ENCODE assay signal across 8 cellular contexts in the genomic region with DNA sequence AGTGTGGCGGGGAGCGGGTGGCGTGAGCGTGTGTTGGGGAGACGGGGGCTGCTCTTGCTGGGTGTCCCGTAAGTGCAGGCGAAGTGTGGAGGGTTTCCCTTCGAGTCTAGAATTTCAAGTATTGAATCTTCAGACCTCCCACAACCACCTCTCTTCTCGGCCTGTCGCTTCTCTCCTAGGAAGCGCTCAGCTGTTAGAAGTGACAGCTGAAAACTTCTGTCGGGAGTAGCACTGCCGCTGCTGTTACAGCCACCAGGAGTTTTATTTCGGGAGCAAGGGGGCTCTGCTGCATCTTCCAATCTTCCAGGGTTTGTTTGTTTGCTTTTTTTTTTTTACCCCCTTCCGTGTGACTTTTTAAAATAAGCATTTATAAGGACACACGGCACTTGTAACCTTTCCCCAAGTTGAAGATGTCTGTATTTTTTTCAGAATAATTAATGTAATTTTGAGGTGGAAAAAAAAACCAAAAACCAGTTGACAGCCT. TPM values are rescaled to one million over a fixed set of nuclear protein-coding genes. Genes with fewer than 3 reads are reported as not detected.
DNase-seq lines count a peak whose midpoint lies in the region; ATAC-seq and TF ChIP-seq lines count a peak whose summit lies in the region.

No MANE protein-coding gene starts in this region.

- no peaks in the 10 kb centered on the region for H3K9me3 ChIP-seq in neutrophil

- peak overlapping the region; percentile 100 for H3K27ac Mint-ChIP-seq in activated CD4-positive, alpha-beta T cell treated with anti-CD3 and anti-CD28 coated beads, Interleukin-2, amount 10 ng/mL, durations not matched to agents 24 days and 14 days
- H3K27ac Mint-ChIP-seq in activated B cell treated with CpG ODN at 0.5 μM for 24 hours = peak overlapping the region; percentile 98

- intact Hi-C loops in activated CD4-positive, alpha-beta T cell treated with anti-CD3 and anti-CD28 coated beads, Interleukin-2, amount 10 ng/mL, durations not matched to agents 24 days and 14 days (cut with micrococcal nuclease) = loop anchor here (5.0 to 10.0 kb wide), 3 partner anchors 49 to 736 kb away; partner anchors contain the start of genes CLTC, PRR11 and SKA2
- intact Hi-C loops in activated B cell treated with CpG ODN at 0.5 μM for 24 hours (cut with micrococcal nuclease) = loop anchor here (1.0 to 5.0 kb wide), 7 partner anchors 57 to 1375 kb away; partner anchors contain the start of genes CLTC, PPM1D, PTRH2 and RNFT1

- peak overlapping the region; percentile 100 for H3K4me3 Mint-ChIP-seq in activated CD4-positive, alpha-beta T cell treated with anti-CD3 and anti-CD28 coated beads, Interleukin-2, amount 10 ng/mL, durations not matched to agents 24 days and 14 days
- H3K4me3 Mint-ChIP-seq in activated B cell treated with CpG ODN at 0.5 μM for 24 hours = peak overlapping the region; percentile 99

- peak overlapping the region; percentile 82 for H3K27ac ChIP-seq in neutrophil

- peaks cover 17% of the 10 kb centered on the region for H3K36me3 Mint-ChIP-seq in activated CD4-positive, alpha-beta T cell treated with anti-CD3 and anti-CD28 coated beads, Interleukin-2, amount 10 ng/mL, durations not matched to agents 24 days and 14 days (ENCODE audit: low read depth)
- H3K36me3 Mint-ChIP-seq in activated B cell treated with CpG ODN at 0.5 μM for 24 hours (ENCODE audit: low read depth) = peaks cover 25% of the 10 kb centered on the region

- CTCF ChIA-PET in activated B cell treated with CpG ODN at 0.5 μM for 24 hours (lab: Charles Lee) = interaction anchor here (1.1 to 1.5 kb wide), 3 partner anchors 20 to 141 kb away, joined by 3 to 5 read pairs (median 4); no protein-coding TSS in a partner anchor

- peaks cover 3% of the 10 kb centered on the region for H3K27me3 Mint-ChIP-seq in activated CD4-positive, alpha-beta T cell treated with anti-CD3 and anti-CD28 coated beads, Interleukin-2, amount 10 ng/mL, durations not matched to agents 24 days and 14 days
- H3K27me3 Mint-ChIP-seq in activated B cell treated with CpG ODN at 0.5 μM for 24 hours = no peaks in the 10 kb centered on the region

- TF ChIP-seq CTCF in activated B cell treated with CpG ODN at 0.5 μM for 24 hours (IDR thresholded peaks at IDR 0.05) (no peak), foreskin fibroblast (IDR thresholded peaks at IDR 0.05; ENCODE audit: low read depth, low read length) (no peak), neutrophil (IDR thresholded peaks at IDR 0.05) (no peak)

- H3K4me1 Mint-ChIP-seq in activated CD4-positive, alpha-beta T cell treated with anti-CD3 and anti-CD28 coated beads, Interleukin-2, amount 10 ng/mL, durations not matched to agents 24 days and 14 days = peaks cover 37% of the 10 kb centered on the region
- H3K4me1 Mint-ChIP-seq in activated B cell treated with CpG ODN at 0.5 μM for 24 hours = peaks cover 43% of the 10 kb centered on the region

- H3K4me1 ChIP-seq in neutrophil (ENCODE audit: control insufficient read depth in 1 of 2, insufficient read depth in 1 of 2, low read depth in 1 of 2, low read length in 1 of 2) = peaks cover 22 to 26% of the 10 kb centered on the region in 2 experiments

- no peaks in the 10 kb centered on the region for H3K9me3 Mint-ChIP-seq in activated CD4-positive, alpha-beta T cell treated with anti-CD3 and anti-CD28 coated beads, Interleukin-2, amount 10 ng/mL, durations not matched to agents 24 days and 14 days
- H3K9me3 Mint-ChIP-seq in activated B cell treated with CpG ODN at 0.5 μM for 24 hours = no peaks in the 10 kb centered on the region

- peaks cover under 1% of the 10 kb centered on the region for H3K36me3 ChIP-seq in neutrophil

- POLR2A ChIA-PET in activated B cell treated with CpG ODN at 0.5 μM for 24 hours (lab: Charles Lee) = interaction anchor here (0.6 to 2.6 kb wide), 15 partner anchors 34 to 1262 kb away, joined by 3 to 13 read pairs (median 5); partner anchors contain the start of genes CLTC, PTRH2, RNFT1 and VMP1

- peak; percentile 3 for ATAC-seq in activated B cell treated with CpG ODN at 0.5 μM for 24 hours (ENCODE audit: low read depth)
- ATAC-seq in GM19397 (IDR thresholded peaks at IDR 0.05; ENCODE audit: unreplicated experiment) = no peak
- no peak for ATAC-seq in GM18520 (IDR thresholded peaks at IDR 0.05; ENCODE audit: unreplicated experiment)

- DNase-seq in activated CD4-positive, alpha-beta T cell treated with anti-CD3 and anti-CD28 coated beads, Interleukin-2, amount 10 ng/mL, durations not matched to agents 24 days and 14 days = no peak
- DNase-seq in activated CD4-positive, alpha-beta T cell treated with anti-CD3 and anti-CD28 coated beads for 1 hour = no peak
- DNase-seq in HPDE6-E6E7 (ENCODE audit: extremely low spot score) (peak; percentile 28), activated B cell treated with CpG ODN at 0.5 μM for 24 hours (no peak), foreskin fibroblast (peak in 1 of 2 donors; percentile 33)

- H3K4me3 ChIP-seq in foreskin fibroblast (ENCODE audit: low read depth in 1 of 2, low read length in 2 of 2) (peak overlapping the region; percentile 64 to 69), neutrophil (ENCODE audit: low read depth in 1 of 2, low read length in 1 of 2) (peak overlapping the region; percentile 67 to 97)

- no peaks in the 10 kb centered on the region for H3K27me3 ChIP-seq in neutrophil

RNA-seq across cellular contexts. Expression of gene RPS6KB1, which starts 0.7 kb away (rescaled TPM):
- 64.0 and 66.4 TPM in 2 replicates for total RNA-seq in activated CD4-positive, alpha-beta T cell treated with anti-CD3 and anti-CD28 coated beads, Interleukin-2, amount 10 ng/mL, durations not matched to agents 24 days and 14 days
- total RNA-seq in activated B cell treated with CpG ODN at 0.5 μM for 24 hours = 57.7 and 63.0 TPM in 2 replicates

RNA-seq across cellular contexts. Expression of gene TUBD1, which starts 0.9 kb away (rescaled TPM):
- total RNA-seq in activated CD4-positive, alpha-beta T cell treated with anti-CD3 and anti-CD28 coated beads, Interleukin-2, amount 10 ng/mL, durations not matched to agents 24 days and 14 days = 11.0 and 12.1 TPM in 2 replicates
- total RNA-seq in activated B cell treated with CpG ODN at 0.5 μM for 24 hours = 10.5 and 15.1 TPM in 2 replicates
